Comparison of ENCODE assay signal across 19 cellular contexts in the genomic region with DNA sequence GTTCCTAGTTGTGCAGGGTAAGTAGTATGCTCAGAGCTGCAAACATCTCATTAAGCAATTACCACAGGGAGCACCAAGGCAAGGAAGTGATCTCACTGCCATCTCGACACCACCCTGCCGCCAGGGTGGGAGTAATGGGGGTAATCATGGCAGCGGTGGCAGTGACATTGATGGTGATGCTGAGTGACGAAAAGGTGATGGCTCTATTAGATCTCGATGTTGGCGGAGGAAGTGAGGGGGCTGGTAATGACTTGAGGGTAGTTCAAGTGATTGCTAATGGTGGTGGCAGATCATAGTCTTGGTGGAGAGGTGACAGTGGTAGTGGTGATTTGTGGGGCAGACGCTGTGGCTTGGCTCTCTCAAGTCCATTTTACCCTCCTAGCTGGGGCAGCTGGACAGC. TPM values are rescaled to one million over a fixed set of nuclear protein-coding genes. Genes with fewer than 3 reads are reported as not detected.
"Had no signal": no experiment of that assay in that cellular context is flagged by ENCODE, and none has a peak within 500 bp of the region (broad histone marks: within the 10 kb centered on the region; RNA-seq: fewer than 3 reads in every experiment).

No MANE protein-coding gene starts in this region.

- H3K9me3 Mint-ChIP-seq: activated B cell treated with CpG ODN at 0.5 μM for 24 hours; activated CD4-positive, alpha-beta memory T cell treated with anti-CD3 and anti-CD28 coated beads, Interleukin-2, amount 10 ng/mL, durations not matched to agents 7 days and 5 days; activated naive CD8-positive, alpha-beta T cell treated with anti-CD3 and anti-CD28 coated beads for 36 hours; activated T-helper 17 cell treated with anti-CD3 and anti-CD28 coated beads, Interleukin-2, amount 50 U/mL, for 72 hours; naive thymus-derived CD4-positive, alpha-beta T cell had no signal

- H3K9me3 ChIP-seq: esophagus squamous epithelium had no signal

- DNase-seq: activated B cell treated with CpG ODN at 0.5 μM for 24 hours; activated CD4-positive, alpha-beta memory T cell treated with anti-CD3 and anti-CD28 coated beads, Interleukin-2, amount 10 ng/mL, durations not matched to agents 7 days and 5 days; activated CD4-positive, alpha-beta T cell treated with anti-CD3 and anti-CD28 coated beads for 4 hours; activated CD8-positive, alpha-beta memory T cell treated with anti-CD3 and anti-CD28 coated beads, Interleukin-2, amount 10 ng/mL, durations not matched to agents 7 days and 5 days; activated naive CD4-positive, alpha-beta T cell; activated naive CD8-positive, alpha-beta T cell treated with anti-CD3 and anti-CD28 coated beads for 36 hours; amniotic stem cell; dermis blood vessel endothelial cell; effector memory CD4-positive, alpha-beta T cell; esophagus squamous epithelium; mesenchymal stem cell; naive thymus-derived CD4-positive, alpha-beta T cell; nucleus accumbens; posterior cingulate gyrus; retina; stimulated activated CD8-positive, alpha-beta memory T cell treated with anti-CD3 and anti-CD28 coated beads, Interleukin-4, amount 100 ng/mL, for 48 hours; stimulated activated naive CD4-positive, alpha-beta T cell had no signal

- H3K27me3 Mint-ChIP-seq: activated naive CD8-positive, alpha-beta T cell treated with anti-CD3 and anti-CD28 coated beads for 36 hours; activated T-helper 17 cell treated with anti-CD3 and anti-CD28 coated beads, Interleukin-2, amount 50 U/mL, for 72 hours; naive thymus-derived CD4-positive, alpha-beta T cell had no signal

- H3K4me3 Mint-ChIP-seq: activated B cell treated with CpG ODN at 0.5 μM for 24 hours; activated CD4-positive, alpha-beta memory T cell treated with anti-CD3 and anti-CD28 coated beads, Interleukin-2, amount 10 ng/mL, durations not matched to agents 7 days and 5 days; activated CD8-positive, alpha-beta memory T cell treated with anti-CD3 and anti-CD28 coated beads, Interleukin-2, amount 10 ng/mL, durations not matched to agents 7 days and 5 days; activated naive CD8-positive, alpha-beta T cell treated with anti-CD3 and anti-CD28 coated beads for 36 hours; activated T-helper 17 cell treated with anti-CD3 and anti-CD28 coated beads, Interleukin-2, amount 50 U/mL, for 72 hours; naive thymus-derived CD4-positive, alpha-beta T cell had no signal

- H3K4me3 ChIP-seq: cardiac muscle cell, esophagus squamous epithelium had no signal

- H3K4me1 Mint-ChIP-seq: activated B cell treated with CpG ODN at 0.5 μM for 24 hours; activated CD4-positive, alpha-beta memory T cell treated with anti-CD3 and anti-CD28 coated beads, Interleukin-2, amount 10 ng/mL, durations not matched to agents 7 days and 5 days; activated CD8-positive, alpha-beta memory T cell treated with anti-CD3 and anti-CD28 coated beads, Interleukin-2, amount 10 ng/mL, durations not matched to agents 7 days and 5 days; activated naive CD8-positive, alpha-beta T cell treated with anti-CD3 and anti-CD28 coated beads for 36 hours; activated T-helper 17 cell treated with anti-CD3 and anti-CD28 coated beads, Interleukin-2, amount 50 U/mL, for 72 hours; naive thymus-derived CD4-positive, alpha-beta T cell had no signal

- H3K36me3 ChIP-seq: cardiac muscle cell, esophagus squamous epithelium had no signal

- H3K27ac Mint-ChIP-seq: activated B cell treated with CpG ODN at 0.5 μM for 24 hours; activated CD4-positive, alpha-beta memory T cell treated with anti-CD3 and anti-CD28 coated beads, Interleukin-2, amount 10 ng/mL, durations not matched to agents 7 days and 5 days; activated CD8-positive, alpha-beta memory T cell treated with anti-CD3 and anti-CD28 coated beads, Interleukin-2, amount 10 ng/mL, durations not matched to agents 7 days and 5 days; activated naive CD8-positive, alpha-beta T cell treated with anti-CD3 and anti-CD28 coated beads for 36 hours; activated T-helper 17 cell treated with anti-CD3 and anti-CD28 coated beads, Interleukin-2, amount 50 U/mL, for 72 hours; naive thymus-derived CD4-positive, alpha-beta T cell had no signal

- H3K27ac ChIP-seq: cardiac muscle cell, esophagus squamous epithelium had no signal

- H3K27me3 ChIP-seq: cardiac muscle cell, esophagus squamous epithelium had no signal

- H3K36me3 Mint-ChIP-seq: activated CD8-positive, alpha-beta memory T cell treated with anti-CD3 and anti-CD28 coated beads, Interleukin-2, amount 10 ng/mL, durations not matched to agents 7 days and 5 days; activated naive CD8-positive, alpha-beta T cell treated with anti-CD3 and anti-CD28 coated beads for 36 hours; naive thymus-derived CD4-positive, alpha-beta T cell had no signal

RNA-seq across cellular contexts. Expression of a gene that starts 25.4 kb away (rescaled TPM):
- total RNA-seq: activated B cell treated with CpG ODN at 0.5 μM for 24 hours; activated CD4-positive, alpha-beta memory T cell treated with anti-CD3 and anti-CD28 coated beads, Interleukin-2, amount 10 ng/mL, durations not matched to agents 7 days and 5 days; activated CD8-positive, alpha-beta memory T cell treated with anti-CD3 and anti-CD28 coated beads, Interleukin-2, amount 10 ng/mL, durations not matched to agents 7 days and 5 days; activated naive CD8-positive, alpha-beta T cell treated with anti-CD3 and anti-CD28 coated beads for 36 hours; activated T-helper 17 cell treated with anti-CD3 and anti-CD28 coated beads, Interleukin-2, amount 50 U/mL, for 72 hours had no signal
- polyA plus RNA-seq: naive thymus-derived CD4-positive, alpha-beta T cell had no signal

RNA-seq across cellular contexts. Expression of a gene that starts 44.5 kb away (rescaled TPM):
- total RNA-seq: activated CD4-positive, alpha-beta memory T cell treated with anti-CD3 and anti-CD28 coated beads, Interleukin-2, amount 10 ng/mL, durations not matched to agents 7 days and 5 days; activated T-helper 17 cell treated with anti-CD3 and anti-CD28 coated beads, Interleukin-2, amount 50 U/mL, for 72 hours had no signal
- polyA plus RNA-seq: naive thymus-derived CD4-positive, alpha-beta T cell had no signal
